Comparison of ENCODE assay signal across 8 cellular contexts in genomic region chr9:96449522-96449843, GRCh38. TPM values are rescaled to one million over a fixed set of nuclear protein-coding genes. Genes with fewer than 3 reads are reported as not detected.
DNase-seq lines count a peak whose midpoint lies in the region; ATAC-seq, FAIRE-seq and TF ChIP-seq lines count a peak whose summit lies in the region.

No MANE protein-coding gene starts in this region.

- no peaks in the 10 kb centered on the region for H3K36me3 ChIP-seq in CD4-positive, alpha-beta memory T cell (ENCODE audit: insufficient read depth, low read length)
- H3K36me3 ChIP-seq in Loucy (ENCODE audit: insufficient read depth, low read length) = no peaks in the 10 kb centered on the region

- POLR2A ChIA-PET in CD4-positive, alpha-beta memory T cell (lab: Charles Lee; ENCODE audit: partially characterized antibody) = interaction anchor here (0.6 to 5.2 kb wide), 22 partner anchors 10 to 1184 kb away, joined by 3 to 123 read pairs (median 4); partner anchors contain the start of genes NCBP1, PRXL2C, SLC35D2 and TSTD2

- peaks cover 5% of the 10 kb centered on the region; the same call in 1 of the 2 replicates for H3K79me2 ChIP-seq in Loucy (ENCODE audit: insufficient read depth, low read length)

- peak; percentile 24 for ATAC-seq in GM21447 (IDR thresholded peaks at IDR 0.05; ENCODE audit: unreplicated experiment)
- ATAC-seq in naive B cell (ENCODE audit: low read depth in 2 of 2) = peak; percentile 5 to 7

- peak overlapping the region; percentile 98 for H2AFZ ChIP-seq in Loucy (ENCODE audit: low read length)

- H3K4me3 ChIP-seq in CD4-positive, alpha-beta memory T cell (ENCODE audit: low read length in 2 of 2) = peak overlapping the region; percentile 48 to 72
- H3K4me3 ChIP-seq in Loucy (ENCODE audit: low read length, poor library complexity, severe bottlenecking) = peak overlapping the region; percentile 83
- H3K4me3 ChIP-seq in coronary artery = peak overlapping the region; percentile 88

- H3K4me3 Mint-ChIP-seq in CD4-positive, alpha-beta memory T cell = peak overlapping the region; percentile 73 to 89 (median 76)
- peak overlapping the region; percentile 70 to 90 (median 88) for H3K4me3 Mint-ChIP-seq in naive B cell

- no peaks in the 10 kb centered on the region for H3K9me2 ChIP-seq in Loucy (replicated peaks; ENCODE audit: low read depth, low read length)

- TF ChIP-seq POLR2A in GM12892 (IDR thresholded peaks at IDR 0.05; ENCODE audit: low read depth, low read length) = no peak

- no peaks in the 10 kb centered on the region for H3F3A ChIP-seq in Loucy (ENCODE audit: low read depth)

- intact Hi-C loops in CD4-positive, alpha-beta memory T cell (cut with micrococcal nuclease) = no loop called here

- H3K27me3 Mint-ChIP-seq in CD4-positive, alpha-beta memory T cell = no peaks in the 10 kb centered on the region
- peaks cover 8 to 12% (median 9%) of the 10 kb centered on the region in 3 donors for H3K27me3 Mint-ChIP-seq in naive B cell

- H4K20me1 ChIP-seq in Loucy (ENCODE audit: insufficient read depth, low read length, poor library complexity, severe bottlenecking) = peaks cover 7% of the 10 kb centered on the region

- H3K4me1 ChIP-seq in CD4-positive, alpha-beta memory T cell (ENCODE audit: insufficient read depth, low read length) = peaks cover 23% of the 10 kb centered on the region
- H3K4me1 ChIP-seq in Loucy (ENCODE audit: insufficient read depth, low read length, poor library complexity, severe bottlenecking) = peaks cover 12% of the 10 kb centered on the region

- TF ChIP-seq CTCF in Loucy (conservative IDR thresholded peaks at IDR 0.05; ENCODE audit: low read length) (no peak), coronary artery (IDR thresholded peaks at IDR 0.05) (no peak)

- DNase-seq in CD4-positive, alpha-beta memory T cell = no peak
- DNase-seq in coronary artery (ENCODE audit: low spot score) (peak; percentile 76), naive B cell (no peak), GM12892 (ENCODE audit: insufficient read length) (no peak), amygdala (lab: John Stamatoyannopoulos, UW) (no peak)
- no peak for DNase-seq in stimulated activated CD4-positive, alpha-beta T cell treated with anti-CD3 and anti-CD28 coated beads, Interleukin-4, amount 100 ng/mL, for 1 hour

- no peak overlapping the region for H3K27ac ChIP-seq in CD4-positive, alpha-beta memory T cell (ENCODE audit: low read depth, low read length)
- peak overlapping the region; percentile 92 to 94 for H3K27ac ChIP-seq in coronary artery

- peak overlapping the region; percentile 46 for H3K9ac ChIP-seq in Loucy (ENCODE audit: low read depth, low read length, poor library complexity, severe bottlenecking)

- peak overlapping the region; percentile 79 for H3K4me2 ChIP-seq in Loucy (ENCODE audit: low read depth, low read length, poor library complexity, severe bottlenecking)

- peak overlapping the region; percentile 19 to 93 (median 88) for H3K27ac Mint-ChIP-seq in CD4-positive, alpha-beta memory T cell
- peak overlapping the region; percentile 39 to 96 (median 78) for H3K27ac Mint-ChIP-seq in naive B cell

- no peaks in the 10 kb centered on the region for H3K9me3 ChIP-seq in CD4-positive, alpha-beta memory T cell (ENCODE audit: control insufficient read depth in 1 of 2, low read length in 2 of 2)
- no peaks in the 10 kb centered on the region for H3K9me3 ChIP-seq in Loucy (ENCODE audit: insufficient read depth, low read depth, low read length)

- CTCF ChIA-PET in CD4-positive, alpha-beta memory T cell (lab: Charles Lee; ENCODE audit: partially characterized antibody) = interaction anchor here (0.8 to 4.7 kb wide), 10 partner anchors 10 to 122 kb away, joined by 3 to 36 read pairs (median 4); partner anchors contain the start of gene ZNF367

- FAIRE-seq in GM12892 (lab: Jason Lieb, UNC) = no peak

- peaks cover 16 to 32% (median 21%) of the 10 kb centered on the region in 4 donors for H3K4me1 Mint-ChIP-seq in CD4-positive, alpha-beta memory T cell
- H3K4me1 Mint-ChIP-seq in naive B cell = peaks cover 11 to 16% (median 15%) of the 10 kb centered on the region in 3 donors

- peaks cover 0 to 7% of the 10 kb centered on the region in 2 donors for H3K36me3 Mint-ChIP-seq in CD4-positive, alpha-beta memory T cell
- no peaks in the 10 kb centered on the region for H3K36me3 Mint-ChIP-seq in naive B cell

- H3K9me3 Mint-ChIP-seq in CD4-positive, alpha-beta memory T cell = no peaks in the 10 kb centered on the region
- H3K9me3 Mint-ChIP-seq in naive B cell = no peaks in the 10 kb centered on the region

- no peaks in the 10 kb centered on the region for H3K27me3 ChIP-seq in CD4-positive, alpha-beta memory T cell (ENCODE audit: insufficient read depth, low read length)
- peaks cover 8% of the 10 kb centered on the region for H3K27me3 ChIP-seq in Loucy (ENCODE audit: insufficient read depth, low read length, poor library complexity, severe bottlenecking)

RNA-seq across cellular contexts. Expression of gene HABP4, which starts 0.5 kb away (rescaled TPM):
- 10 to 100 TPM; 35.5 to 36.6 TPM for total RNA-seq in CD4-positive, alpha-beta memory T cell
- polyA plus RNA-seq in CD4-positive, alpha-beta memory T cell = 10 to 100 TPM; 18.6 to 31.1 TPM
- polyA plus RNA-seq in naive B cell (ENCODE audit: low read depth in 6 of 6) = 1 to 10 TPM; 3.3 to 8.3 (median 5.6) TPM
- 3.2 TPM for polyA plus RNA-seq in GM12892 (2012; ENCODE audit: missing spikeins)

RNA-seq across cellular contexts. Expression of gene ZNF367, which starts 31.3 kb away (rescaled TPM):
- 1 to 10 TPM; 5.1 to 5.4 TPM for total RNA-seq in CD4-positive, alpha-beta memory T cell
- polyA plus RNA-seq in CD4-positive, alpha-beta memory T cell = 1 to 10 TPM in 1 of 2 donors, under 1 TPM in 1; 0.39 to 1.7 TPM
- polyA plus RNA-seq in naive B cell (ENCODE audit: low read depth in 6 of 6) = 1 to 10 TPM in 2 of 6 donors, under 1 TPM in 3, not detected in 1; 0.38 to 1.2 (median 0.95) TPM
- 8.0 TPM for polyA plus RNA-seq in GM12892 (2012; ENCODE audit: missing spikeins)
